15 cellular contexts compared by ENCODE assay signal in genomic region chr2:239323473-239323872, GRCh38.
DNase-seq lines count a peak whose midpoint lies in the region; ATAC-seq lines count a peak whose summit lies in the region.
"Had no signal": no experiment of that assay in that cellular context is flagged by ENCODE, and none has a peak within 500 bp of the region (broad histone marks: within the 10 kb centered on the region; RNA-seq: fewer than 3 reads in every experiment).

No MANE protein-coding gene starts in this region.

- H3K4me3 Mint-ChIP-seq in activated T-cell treated with anti-CD3 and anti-CD28 coated beads, Interleukin-2, amount 50 U/mL, for 72 hours, result peak overlapping the region; percentile 40 to 67
- no peak overlapping the region for H3K4me3 Mint-ChIP-seq in activated T-cell treated with anti-CD3 and anti-CD28 coated beads, Interleukin-2, amount 50 U/mL, for 24 hours
- H3K4me3 Mint-ChIP-seq in T-helper 17 cell, result no peak overlapping the region
- peak overlapping the region in 3 of 5 donors; percentile 25 to 80 (median 71) for H3K4me3 Mint-ChIP-seq in immature natural killer cell
- H3K4me3 Mint-ChIP-seq: activated T-cell treated with anti-CD3 and anti-CD28 coated beads, Interleukin-2, amount 50 U/mL, for 4 hours had no signal

- ATAC-seq in activated T-cell treated with anti-CD3 and anti-CD28 coated beads, Interleukin-2, amount 50 U/mL, for 72 hours (replicated peaks in 1 of 2), result no peak
- no peak for ATAC-seq in T-helper 17 cell
- ATAC-seq in GM18907 (IDR thresholded peaks at IDR 0.05; ENCODE audit: unreplicated experiment), result no peak
- ATAC-seq: activated T-cell treated with anti-CD3 and anti-CD28 coated beads, Interleukin-2, amount 50 U/mL, for 4 hours; K562 had no signal

- H3K36me3 Mint-ChIP-seq in activated T-cell treated with anti-CD3 and anti-CD28 coated beads, Interleukin-2, amount 50 U/mL, for 72 hours (ENCODE audit: insufficient read depth in 2 of 2), result peaks cover 4 to 14% of the 10 kb centered on the region in 2 donors
- H3K36me3 Mint-ChIP-seq in activated T-cell treated with anti-CD3 and anti-CD28 coated beads, Interleukin-2, amount 50 U/mL, for 24 hours (ENCODE audit: low read depth), result peaks cover 17% of the 10 kb centered on the region
- peaks cover 4% of the 10 kb centered on the region for H3K36me3 Mint-ChIP-seq in T-helper 17 cell (ENCODE audit: low read depth)
- H3K36me3 Mint-ChIP-seq in immature natural killer cell, result peaks cover 0 to 11% (median 5%) of the 10 kb centered on the region in 3 donors

- H3K4me1 ChIP-seq in thymus (ENCODE audit: control insufficient read depth, insufficient read depth, low read length), result peaks cover 69% of the 10 kb centered on the region

- no peak for DNase-seq in activated T-cell treated with anti-CD3 and anti-CD28 coated beads, Interleukin-2, amount 50 U/mL, for 72 hours
- no peak for DNase-seq in activated T-cell treated with anti-CD3 and anti-CD28 coated beads, Interleukin-2, amount 50 U/mL, for 24 hours
- no peak for DNase-seq in T-helper 17 cell
- no peak for DNase-seq in immature natural killer cell
- DNase-seq in NCI-H82 (lab: John Stamatoyannopoulos, UW), result no peak
- DNase-seq in DMS153 (lab: John Stamatoyannopoulos, UW), result no peak
- DNase-seq: effector CD8-positive, alpha-beta T cell; GOT3; midbrain; NCI-H524 had no signal

- peaks cover 87% of the 10 kb centered on the region for H3K4me1 Mint-ChIP-seq in activated T-cell treated with anti-CD3 and anti-CD28 coated beads, Interleukin-2, amount 50 U/mL, for 72 hours (ENCODE audit: low read depth)
- H3K4me1 Mint-ChIP-seq in activated T-cell treated with anti-CD3 and anti-CD28 coated beads, Interleukin-2, amount 50 U/mL, for 24 hours (ENCODE audit: low read depth), result peaks cover 83% of the 10 kb centered on the region
- H3K4me1 Mint-ChIP-seq in T-helper 17 cell (peaks cover 58% of the 10 kb centered on the region), immature natural killer cell (peaks cover 63 to 88% of the 10 kb centered on the region in 2 donors)

- no peaks in the 10 kb centered on the region for H3K27me3 ChIP-seq in thymus (ENCODE audit: control insufficient read depth, insufficient read depth)
- H3K27me3 ChIP-seq: brain microvascular endothelial cell had no signal

- WGBS in thymus, result 69% methylated on average over 14 of the region's 14 CpGs

- H3K27ac Mint-ChIP-seq in activated T-cell treated with anti-CD3 and anti-CD28 coated beads, Interleukin-2, amount 50 U/mL, for 72 hours, result peak overlapping the region; percentile 79
- H3K27ac Mint-ChIP-seq in activated T-cell treated with anti-CD3 and anti-CD28 coated beads, Interleukin-2, amount 50 U/mL, for 24 hours, result no peak overlapping the region
- peak overlapping the region; percentile 93 for H3K27ac Mint-ChIP-seq in T-helper 17 cell
- H3K27ac Mint-ChIP-seq in immature natural killer cell, result peak overlapping the region; percentile 92 to 96 (median 95)

- H3K9me3 ChIP-seq in T-helper 17 cell (ENCODE audit: control insufficient read depth, low read length, poor library complexity, severe bottlenecking), result no peaks in the 10 kb centered on the region
- no peaks in the 10 kb centered on the region for H3K9me3 ChIP-seq in thymus (ENCODE audit: control insufficient read depth)

- H3K9me3 Mint-ChIP-seq in activated T-cell treated with anti-CD3 and anti-CD28 coated beads, Interleukin-2, amount 50 U/mL, for 72 hours, result no peaks in the 10 kb centered on the region
- no peaks in the 10 kb centered on the region for H3K9me3 Mint-ChIP-seq in activated T-cell treated with anti-CD3 and anti-CD28 coated beads, Interleukin-2, amount 50 U/mL, for 24 hours
- H3K9me3 Mint-ChIP-seq in immature natural killer cell, result no peaks in the 10 kb centered on the region
- H3K9me3 Mint-ChIP-seq: activated T-cell treated with anti-CD3 and anti-CD28 coated beads, Interleukin-2, amount 50 U/mL, for 4 hours had no signal

- peak overlapping the region; percentile 68 for H3K27ac ChIP-seq in thymus (ENCODE audit: low read depth)
- H3K27ac ChIP-seq: brain microvascular endothelial cell had no signal

- H3K27me3 Mint-ChIP-seq in activated T-cell treated with anti-CD3 and anti-CD28 coated beads, Interleukin-2, amount 50 U/mL, for 72 hours (ENCODE audit: low read depth), result peaks cover 8% of the 10 kb centered on the region
- H3K27me3 Mint-ChIP-seq in activated T-cell treated with anti-CD3 and anti-CD28 coated beads, Interleukin-2, amount 50 U/mL, for 24 hours, result no peaks in the 10 kb centered on the region
- no peaks in the 10 kb centered on the region for H3K27me3 Mint-ChIP-seq in T-helper 17 cell
- H3K27me3 Mint-ChIP-seq in immature natural killer cell (ENCODE audit: low read depth in 3 of 3), result peaks cover 0 to 2% (median 2%) of the 10 kb centered on the region in 3 donors

- H3K4me3 ChIP-seq in thymus (ENCODE audit: low read length), result no peak overlapping the region
- H3K4me3 ChIP-seq: K562 had no signal

- no peaks in the 10 kb centered on the region for H3K36me3 ChIP-seq in thymus (ENCODE audit: control insufficient read depth, insufficient read depth)
- H3K36me3 ChIP-seq: brain microvascular endothelial cell had no signal

Comparison
In these comparisons a context has a peak if more than half of its experiments do, and no peak if none do; other contexts are left out.
1. H3K4me3 Mint-ChIP-seq: peak in activated T-cell treated with anti-CD3 and anti-CD28 coated beads, Interleukin-2, amount 50 U/mL, for 72 hours (2 of 2) and immature natural killer cell (3 of 5); none in activated T-cell treated with anti-CD3 and anti-CD28 coated beads, Interleukin-2, amount 50 U/mL, for 24 hours (single experiment) and T-helper 17 cell (single experiment).